18 cellular contexts compared by ENCODE assay signal in genomic region chr11:59281177-59281576, GRCh38.
A peak's percentile ranks its signal among the peaks of the same experiment; 100 is the strongest.
DNase-seq lines count a peak whose midpoint lies in the region; ATAC-seq and TF ChIP-seq lines count a peak whose summit lies in the region.
"Had no signal": no experiment of that assay in that cellular context is flagged by ENCODE, and none has a peak within 500 bp of the region (broad histone marks: within the 10 kb centered on the region; RNA-seq: fewer than 3 reads in every experiment).

No MANE protein-coding gene starts in this region.

- TF ChIP-seq CTCF in DND-41 (IDR thresholded peaks at IDR 0.05; ENCODE audit: borderline replicate concordance, extremely low read depth, low read length, poor library complexity, severe bottlenecking) (peak; percentile 3), lower lobe of right lung (IDR thresholded peaks at IDR 0.05) (peak; percentile 16), progenitor cell of endocrine pancreas (IDR thresholded peaks at IDR 0.05; ENCODE audit: unreplicated experiment) (no peak)

- no peak for ATAC-seq in DND-41 (ENCODE audit: insufficient read depth, low read depth)
- no peak for ATAC-seq in lower lobe of right lung
- ATAC-seq in HG02884 (IDR thresholded peaks at IDR 0.05; ENCODE audit: unreplicated experiment) = no peak
- ATAC-seq in GM21786 (IDR thresholded peaks at IDR 0.05; ENCODE audit: unreplicated experiment) = no peak
- ATAC-seq: A549 had no signal

- intact Hi-C loops in lower lobe of right lung (cut with DNase I) = no loop called here

- H3K79me2 ChIP-seq in DND-41 (ENCODE audit: insufficient read depth, low read length) (no peaks in the 10 kb centered on the region), Karpas-422 (ENCODE audit: low read length) (no peaks in the 10 kb centered on the region)

- no peak overlapping the region for H3K27ac Mint-ChIP-seq in progenitor cell of endocrine pancreas

- H3K27me3 ChIP-seq in DND-41 (ENCODE audit: insufficient read depth, low read length, poor library complexity) (no peaks in the 10 kb centered on the region), Karpas-422 (ENCODE audit: low read length) (no peaks in the 10 kb centered on the region), lower lobe of right lung (ENCODE audit: low read depth) (no peaks in the 10 kb centered on the region)
- H3K27me3 ChIP-seq: SJSA1 had no signal

- H3K36me3 ChIP-seq in DND-41 (ENCODE audit: insufficient read depth, low read length) (no peaks in the 10 kb centered on the region), Karpas-422 (ENCODE audit: insufficient read depth, low read length) (no peaks in the 10 kb centered on the region), lower lobe of right lung (no peaks in the 10 kb centered on the region)
- H3K36me3 ChIP-seq: HAP-1, SJSA1 had no signal

- H2AFZ ChIP-seq in DND-41 (ENCODE audit: low read depth, low read length) (no peak overlapping the region), Karpas-422 (ENCODE audit: low read length) (no peak overlapping the region)

- no peak overlapping the region for H3K4me2 ChIP-seq in DND-41 (ENCODE audit: insufficient read depth, low read length)
- no peak overlapping the region for H3K4me2 ChIP-seq in Karpas-422 (ENCODE audit: low read depth, low read length, poor library complexity, severe bottlenecking)
- H3K4me2 ChIP-seq: A549 had no signal

- H3K36me3 Mint-ChIP-seq in progenitor cell of endocrine pancreas (ENCODE audit: insufficient read depth) = no peaks in the 10 kb centered on the region

- no peaks in the 10 kb centered on the region for H3K4me1 ChIP-seq in DND-41 (ENCODE audit: insufficient read depth, low read length)
- peaks cover 50% of the 10 kb centered on the region for H3K4me1 ChIP-seq in Karpas-422 (ENCODE audit: low read length)
- peaks cover 6% of the 10 kb centered on the region for H3K4me1 ChIP-seq in lower lobe of right lung
- H3K4me1 ChIP-seq: A549, HAP-1, SJSA1 had no signal

- H3K4me3 ChIP-seq in DND-41 (ENCODE audit: low read depth in 1 of 2, low read length in 2 of 2) = no peak overlapping the region
- no peak overlapping the region for H3K4me3 ChIP-seq in Karpas-422 (ENCODE audit: low read length)
- H3K4me3 ChIP-seq in lower lobe of right lung = no peak overlapping the region
- H3K4me3 ChIP-seq: A549, HAP-1, SJSA1 had no signal

- no peak overlapping the region for H3K4me3 Mint-ChIP-seq in progenitor cell of endocrine pancreas (ENCODE audit: low read depth)

- H3K9me2 ChIP-seq in Karpas-422 (replicated peaks; ENCODE audit: insufficient read depth, low read length) = no peaks in the 10 kb centered on the region

- H3K27ac ChIP-seq in DND-41 (ENCODE audit: low read length) (no peak overlapping the region), Karpas-422 (ENCODE audit: low read length) (peak overlapping the region; percentile 40; the same call in 1 of the 2 replicates), lower lobe of right lung (no peak overlapping the region)
- H3K27ac ChIP-seq: A549, C4-2B, SJSA1 had no signal

- peaks cover 4% of the 10 kb centered on the region for H3K4me1 Mint-ChIP-seq in progenitor cell of endocrine pancreas (ENCODE audit: low read depth)

- peaks cover 5% of the 10 kb centered on the region for H3K27me3 Mint-ChIP-seq in progenitor cell of endocrine pancreas

- H3K9ac ChIP-seq in DND-41 (ENCODE audit: low read depth, low read length) = no peak overlapping the region
- no peak overlapping the region for H3K9ac ChIP-seq in Karpas-422 (ENCODE audit: low read length)

- H3K9me3 ChIP-seq in DND-41 (ENCODE audit: insufficient read depth, low read length, severe bottlenecking) (no peaks in the 10 kb centered on the region), Karpas-422 (ENCODE audit: low read length) (no peaks in the 10 kb centered on the region), lower lobe of right lung (no peaks in the 10 kb centered on the region)
- H3K9me3 ChIP-seq: A549, HAP-1, SJSA1 had no signal

- no peak for DNase-seq in DND-41
- peak; percentile 51 for DNase-seq in Karpas-422
- peak; percentile 9 for DNase-seq in OCI-M1 (lab: John Stamatoyannopoulos, UW)
- DNase-seq in lower lobe of right lung = no peak
- no peak for DNase-seq in progenitor cell of endocrine pancreas (ENCODE audit: low spot score, unreplicated experiment)
- DNase-seq in SW480 (ENCODE audit: low spot score) = no peak
- DNase-seq: Calu3, MM.1S, NCI-H1417 treated with DMSO at 0.1 percent for 48 hours, NCI-H2029 treated with DMSO at 0.1 percent for 48 hours, NCI-H510A treated with DMSO at 0.1 percent for 48 hours, SW 1271 had no signal

- peaks cover 6% of the 10 kb centered on the region for H3K9me3 Mint-ChIP-seq in progenitor cell of endocrine pancreas (ENCODE audit: low read depth)

- H4K20me1 ChIP-seq in DND-41 (ENCODE audit: insufficient read depth, low read length) = no peaks in the 10 kb centered on the region
- H4K20me1 ChIP-seq in Karpas-422 (ENCODE audit: insufficient read depth, low read depth, low read length) = no peaks in the 10 kb centered on the region

Comparison
In these comparisons a context has a peak if more than half of its experiments do, and no peak if none do; other contexts are left out.
1. DNase-seq: peak in Karpas-422 (single experiment) and OCI-M1 (single experiment); none in DND-41 (single experiment), lower lobe of right lung (single experiment), progenitor cell of endocrine pancreas (single experiment) and SW480 (single experiment).